ENCODE assay signal across 26 cellular contexts in the genomic region with DNA sequence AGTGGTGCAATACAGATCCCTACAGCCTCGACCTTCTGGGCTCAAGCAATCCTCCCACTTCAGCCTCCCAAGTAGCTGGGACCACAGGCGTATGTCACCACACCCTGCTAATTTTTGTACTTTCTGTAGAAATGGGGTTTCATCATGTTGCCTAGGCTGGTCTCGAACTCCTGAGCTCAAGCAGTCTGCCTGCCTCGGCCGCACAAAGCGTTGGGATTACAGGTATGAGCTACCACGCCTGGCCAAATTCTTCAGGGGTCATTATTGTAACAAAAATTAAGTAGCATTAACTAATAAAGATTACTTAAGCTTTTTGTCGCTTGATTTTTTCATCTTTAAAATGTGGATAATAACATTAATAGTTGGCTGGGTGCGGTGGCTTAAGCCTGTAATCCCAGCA.
A peak's percentile ranks its signal among the peaks of the same experiment; 100 is the strongest.
DNase-seq lines count a peak whose midpoint lies in the region; ATAC-seq, FAIRE-seq and TF ChIP-seq lines count a peak whose summit lies in the region.
"Had no signal": no experiment of that assay in that cellular context is flagged by ENCODE, and none has a peak within 500 bp of the region (broad histone marks: within the 10 kb centered on the region; RNA-seq: fewer than 3 reads in every experiment).

No MANE protein-coding gene starts in this region.

- no peak overlapping the region for H3K27ac ChIP-seq in kidney (ENCODE audit: low read depth in 2 of 2, low read length in 2 of 2)
- H3K27ac ChIP-seq: BLaER1 had no signal

- H3K27ac Mint-ChIP-seq in chondrocyte (ENCODE audit: unreplicated experiment): no peak overlapping the region
- H3K27ac Mint-ChIP-seq in HFFc6: no peak overlapping the region
- H3K27ac Mint-ChIP-seq: CD4-positive, alpha-beta memory T cell; CD8-positive, alpha-beta memory T cell had no signal

- no peaks in the 10 kb centered on the region for H3K36me3 ChIP-seq in kidney (ENCODE audit: control insufficient read depth in 1 of 2, insufficient read depth in 2 of 2, low read length in 2 of 2)
- H3K36me3 ChIP-seq: BE2C, BLaER1 had no signal

- intact Hi-C loops in kidney (cut with DNase I) (no loop called here), posterior vena cava (cut with DNase I) (no loop called here)

- peaks cover 0 to 2% of the 10 kb centered on the region in 2 donors for H3K4me1 ChIP-seq in kidney (ENCODE audit: control insufficient read depth in 1 of 2, insufficient read depth in 1 of 2, low read depth in 1 of 2, low read length in 2 of 2)
- H3K4me1 ChIP-seq: BE2C had no signal

- H3K4me3 ChIP-seq in kidney (ENCODE audit: low read length in 2 of 2): no peak overlapping the region
- H3K4me3 ChIP-seq: BLaER1, GM12878 had no signal

- no peak for FAIRE-seq in kidney (lab: Jason Lieb, UNC)
- FAIRE-seq: A204.1, GM12878, GM12892, GM18507 had no signal

- TF ChIP-seq CTCF in chondrocyte (IDR thresholded peaks at IDR 0.05): no peak
- no peak for TF ChIP-seq CTCF in kidney (IDR thresholded peaks at IDR 0.05; ENCODE audit: borderline replicate concordance, extremely low read depth, insufficient read depth)
- TF ChIP-seq CTCF in HFFc6 (IDR thresholded peaks at IDR 0.05): no peak

- H3K4me1 Mint-ChIP-seq in chondrocyte (ENCODE audit: low read depth) (peaks cover 3% of the 10 kb centered on the region), HFFc6 (ENCODE audit: low read depth) (no peaks in the 10 kb centered on the region)
- H3K4me1 Mint-ChIP-seq: CD4-positive, alpha-beta memory T cell; CD4-positive, CD25-positive, alpha-beta regulatory T cell; CD8-positive, alpha-beta memory T cell had no signal

- no peak overlapping the region for H3K4me3 Mint-ChIP-seq in chondrocyte (ENCODE audit: unreplicated experiment)
- H3K4me3 Mint-ChIP-seq in HFFc6: no peak overlapping the region
- H3K4me3 Mint-ChIP-seq: CD14-positive monocyte; CD4-positive, alpha-beta memory T cell; CD4-positive, CD25-positive, alpha-beta regulatory T cell; CD8-positive, alpha-beta memory T cell had no signal

- H3K27me3 Mint-ChIP-seq in chondrocyte (ENCODE audit: low read depth) (no peaks in the 10 kb centered on the region), HFFc6 (ENCODE audit: insufficient read depth) (peaks cover 8% of the 10 kb centered on the region)
- H3K27me3 Mint-ChIP-seq: CD4-positive, alpha-beta memory T cell had no signal

- no peak for ATAC-seq in HG02642 (IDR thresholded peaks at IDR 0.05; ENCODE audit: poor library complexity, unreplicated experiment)
- ATAC-seq: GM12878 had no signal

- H3K9ac ChIP-seq in kidney (ENCODE audit: low read length in 2 of 2): no peak overlapping the region
- H3K9ac ChIP-seq: BLaER1 had no signal

- H3K9me3 ChIP-seq in kidney (ENCODE audit: control insufficient read depth in 1 of 2, low read length in 2 of 2): no peaks in the 10 kb centered on the region

- H3K9me3 Mint-ChIP-seq in chondrocyte (ENCODE audit: low read depth) (peaks cover 3% of the 10 kb centered on the region), HFFc6 (peaks cover 21% of the 10 kb centered on the region)

- no peaks in the 10 kb centered on the region for H3K36me3 Mint-ChIP-seq in chondrocyte (ENCODE audit: low read depth)
- H3K36me3 Mint-ChIP-seq in HFFc6 (ENCODE audit: low read depth): 0 out of 2 replicates have a peak, but pooled peaks cover 9% of the 10 kb centered on the region
- H3K36me3 Mint-ChIP-seq: CD4-positive, alpha-beta memory T cell; CD4-positive, CD25-positive, alpha-beta regulatory T cell; CD8-positive, alpha-beta memory T cell had no signal

- DNase-seq in chondrocyte (ENCODE audit: low spot score) (peak; percentile 12), kidney (peak; percentile 18), posterior vena cava (ENCODE audit: low spot score) (peak; percentile 59), HFFc6 (no peak)
- DNase-seq: 8988T; ACHN; BE2C; C1 segment of cervical spinal cord; CD4-positive, alpha-beta memory T cell; CD4-positive, CD25-positive, alpha-beta regulatory T cell; CD8-positive, alpha-beta memory T cell; COR-L47; DMS 273 treated with DMSO at 0.1 percent for 48 hours; DMS153; DMS53; DMS79; DND-41; EL; GDM1 had no signal
